In the genomic region with DNA sequence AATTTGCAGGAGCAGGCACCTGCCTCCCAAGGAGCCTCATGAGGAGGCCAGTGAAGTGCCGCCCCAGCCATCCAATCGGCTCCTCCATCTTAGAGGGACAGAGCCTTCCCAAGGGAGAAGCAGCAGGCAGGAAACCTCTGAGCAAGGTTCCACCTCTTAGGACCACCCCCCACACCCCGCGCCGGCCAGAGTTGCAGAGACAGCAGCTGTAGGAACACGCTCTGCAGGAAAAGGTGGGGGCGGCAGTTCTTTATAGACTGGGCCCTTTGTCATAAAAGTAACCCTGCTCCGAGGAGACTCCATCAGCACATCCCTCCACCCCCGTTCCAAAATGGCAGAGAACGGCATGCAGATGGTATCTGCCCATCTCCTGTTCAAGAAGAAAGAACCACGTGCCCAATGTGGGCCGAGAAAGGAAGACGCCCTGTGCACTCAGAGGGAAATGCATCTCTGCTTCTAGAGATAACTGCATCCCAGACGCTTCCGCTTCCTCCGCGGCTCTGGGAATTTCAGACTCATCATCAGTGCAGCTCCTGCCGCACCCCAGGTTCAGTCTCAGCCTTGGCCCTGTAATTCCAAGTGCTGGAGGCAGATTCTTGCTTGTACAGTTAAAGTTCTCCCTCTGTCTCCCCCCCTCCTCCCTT, we compare ENCODE assay signal across 25 cellular contexts.
A peak's percentile ranks its signal among the peaks of the same experiment; 100 is the strongest.
DNase-seq lines count a peak whose midpoint lies in the region; ATAC-seq and TF ChIP-seq lines count a peak whose summit lies in the region.
"Had no signal": no experiment of that assay in that cellular context is flagged by ENCODE, and none has a peak within 500 bp of the region (broad histone marks: within the 10 kb centered on the region; RNA-seq: fewer than 3 reads in every experiment).

No MANE protein-coding gene starts in this region.

- no peak overlapping the region for H2AK5ac ChIP-seq in neuronal stem cell (ENCODE audit: low read depth, low read length)

- peaks cover 10 to 56% (median 40%) of the 10 kb centered on the region in 10 experiments for H3K4me1 ChIP-seq in BLaER1 treated with 17β-estradiol and CSF1 and Interleukin-3, amounts not matched to agents 10 nM and 100 nM
- H3K4me1 ChIP-seq in neuronal stem cell (ENCODE audit: control insufficient read depth in 2 of 2, insufficient read depth in 1 of 2, low read depth in 1 of 2, low read length in 2 of 2) (peaks cover 1 to 4% of the 10 kb centered on the region in 2 donors), gastroesophageal sphincter (no peaks in the 10 kb centered on the region)
- H3K4me1 ChIP-seq: SJSA1 had no signal

- no peak for TF ChIP-seq POLR2A in gastroesophageal sphincter (IDR thresholded peaks at IDR 0.05)

- H3K23ac ChIP-seq in neuronal stem cell (ENCODE audit: low read depth, low read length, poor library complexity): no peak overlapping the region

- no peaks in the 10 kb centered on the region for H3K27me3 ChIP-seq in BLaER1 treated with 17β-estradiol and CSF1 and Interleukin-3, amounts not matched to agents 10 nM and 100 nM
- H3K27me3 ChIP-seq in neuronal stem cell (ENCODE audit: control insufficient read depth in 3 of 3, insufficient read depth in 3 of 3, low read depth in 1 of 3, low read length in 3 of 3) (no peaks in the 10 kb centered on the region), gastroesophageal sphincter (peaks cover 22% of the 10 kb centered on the region)
- H3K27me3 ChIP-seq: MG63, SJSA1 had no signal

- H3K27ac ChIP-seq in BLaER1 treated with 17β-estradiol and CSF1 and Interleukin-3, amounts not matched to agents 10 nM and 100 nM: peak overlapping the region in 6 of 11 experiments; percentile 29 to 87 (median 77); a peak in 11 of 22 replicates
- H3K27ac ChIP-seq in cingulate gyrus (ENCODE audit: low read depth, low read length) (peak overlapping the region; percentile 56), neuronal stem cell (replicated peaks; ENCODE audit: low read length) (no peak overlapping the region), gastroesophageal sphincter (no peak overlapping the region)
- H3K27ac ChIP-seq: SJSA1 had no signal

- no CpG with 5 or more reads among the region's 18 CpGs for WGBS in neuronal stem cell (ENCODE audit: extremely low coverage in 2 of 2, insufficient read length in 2 of 2, insufficient replicate concordance in 1 of 2), 2 donors
- WGBS in gastroesophageal sphincter (ENCODE audit: low coverage in 1 of 2), 2 donors: 47 to 66% methylated on average over 5 to 8 of the region's 18 CpGs

- no peak overlapping the region for H2BK120ac ChIP-seq in neuronal stem cell (ENCODE audit: low read depth, low read length)

- no peak overlapping the region for H4K91ac ChIP-seq in neuronal stem cell (ENCODE audit: low read depth, low read length, poor library complexity)

- H3K4ac ChIP-seq in neuronal stem cell (ENCODE audit: low read length): no peak overlapping the region

- H3K18ac ChIP-seq in neuronal stem cell (ENCODE audit: low read length): peak overlapping the region; percentile 22

- peak; percentile 24 for DNase-seq in Daoy (ENCODE audit: low read depth)
- DNase-seq in neuronal stem cell (ENCODE audit: low spot score): no peak
- no peak for DNase-seq in activated naive CD4-positive, alpha-beta T cell treated with anti-CD3 and anti-CD28 coated beads, Interleukin-2, amount 50 U/mL, for 16 hours
- no peak for DNase-seq in DMS153 treated with DMSO at 0.1 percent for 48 hours (lab: John Stamatoyannopoulos, UW; ENCODE audit: unreplicated experiment)
- DNase-seq: Calu3; CD8-positive, alpha-beta memory T cell; DMS53; GOT3; HCEC 1CT; IMR-90; KG1; MG63; NCI-H1105 treated with DMSO at 0.1 percent for 48 hours; NCI-H146; NCI-H1930; NCI-H2107; NCI-H774; NK-92 treated with Interleukin-12 subunit alpha and Interleukin-12 subunit beta, amount 100 ng/mL, for 24 hours; Right ventricle myocardium superior; RPMI8226 had no signal

- H2BK5ac ChIP-seq in neuronal stem cell (ENCODE audit: low read length): no peak overlapping the region

- peaks cover 0 to 12% (median 9%) of the 10 kb centered on the region in 11 experiments; a peak in 13 of 22 replicates for H3K9me3 ChIP-seq in BLaER1 treated with 17β-estradiol and CSF1 and Interleukin-3, amounts not matched to agents 10 nM and 100 nM (replicated peaks in 1 of 11)
- H3K9me3 ChIP-seq in neuronal stem cell (replicated peaks in 1 of 2; ENCODE audit: control insufficient read depth in 2 of 2, insufficient read depth in 1 of 2, low read depth in 1 of 2, low read length in 2 of 2) (no peaks in the 10 kb centered on the region), gastroesophageal sphincter (peaks cover 0 to 12% (median 0%) of the 10 kb centered on the region in 3 donors)
- H3K9me3 ChIP-seq: MG63, SJSA1 had no signal

- ATAC-seq in gastroesophageal sphincter: no peak
- ATAC-seq: GM12878 had no signal

- peak overlapping the region in 7 of 10 experiments; percentile 2 to 40 (median 36); a peak in 9 of 20 replicates for H3K4me3 ChIP-seq in BLaER1 treated with 17β-estradiol and CSF1 and Interleukin-3, amounts not matched to agents 10 nM and 100 nM
- H3K4me3 ChIP-seq in neuronal stem cell (ENCODE audit: low read length in 2 of 2): no peak overlapping the region
- no peak overlapping the region for H3K4me3 ChIP-seq in gastroesophageal sphincter
- H3K4me3 ChIP-seq: GM12878, MG63, SJSA1 had no signal

- H4K20me1 ChIP-seq in BLaER1 treated with 17β-estradiol and CSF1 and Interleukin-3, amounts not matched to agents 10 nM and 100 nM: no peaks in the 10 kb centered on the region

- peak overlapping the region in 4 of 11 experiments; percentile 52 to 76 (median 60); a peak in 8 of 22 replicates for H3K9ac ChIP-seq in BLaER1 treated with 17β-estradiol and CSF1 and Interleukin-3, amounts not matched to agents 10 nM and 100 nM
- H3K9ac ChIP-seq in neuronal stem cell (ENCODE audit: low read depth, low read length, poor library complexity): no peak overlapping the region

- no peak for TF ChIP-seq CTCF in gastroesophageal sphincter (IDR thresholded peaks at IDR 0.05)

- H3K4me2 ChIP-seq in BLaER1 treated with 17β-estradiol and CSF1 and Interleukin-3, amounts not matched to agents 10 nM and 100 nM: peak overlapping the region; percentile 24 to 89 (median 72)
- H3K4me2 ChIP-seq in neuronal stem cell (ENCODE audit: insufficient read depth, low read length, poor library complexity, severe bottlenecking): no peak overlapping the region

- TF ChIP-seq EP300 in gastroesophageal sphincter (IDR thresholded peaks at IDR 0.05): no peak

- H2AFZ ChIP-seq in neuronal stem cell (ENCODE audit: low read length): no peak overlapping the region

- no peak overlapping the region for H2BK12ac ChIP-seq in neuronal stem cell (ENCODE audit: low read length)

- H2BK15ac ChIP-seq in neuronal stem cell (ENCODE audit: low read length): no peak overlapping the region

- H3K14ac ChIP-seq in neuronal stem cell (ENCODE audit: low read length): no peak overlapping the region

- H3K36me3 ChIP-seq in BLaER1 treated with 17β-estradiol and CSF1 and Interleukin-3, amounts not matched to agents 10 nM and 100 nM: no peaks in the 10 kb centered on the region
- H3K36me3 ChIP-seq in neuronal stem cell (replicated peaks in 1 of 2; ENCODE audit: control insufficient read depth in 2 of 2, insufficient read depth in 2 of 2, low read length in 2 of 2): no peaks in the 10 kb centered on the region
- H3K36me3 ChIP-seq in gastroesophageal sphincter: no peaks in the 10 kb centered on the region
- H3K36me3 ChIP-seq: MG63, SJSA1 had no signal

- H3K79me1 ChIP-seq in neuronal stem cell (ENCODE audit: low read depth, low read length): no peaks in the 10 kb centered on the region

- no peak overlapping the region for H4K8ac ChIP-seq in neuronal stem cell (ENCODE audit: low read depth, low read length)

Comparison
In these comparisons a context has a peak if more than half of its experiments do, and no peak if none do; other contexts are left out.
1. H3K27ac ChIP-seq: peak in BLaER1 treated with 17β-estradiol and CSF1 and Interleukin-3, amounts not matched to agents 10 nM and 100 nM (6 of 11) and cingulate gyrus (single experiment); none in neuronal stem cell (single experiment) and gastroesophageal sphincter (0 of 4).
2. H3K4me3 ChIP-seq: peak in BLaER1 treated with 17β-estradiol and CSF1 and Interleukin-3, amounts not matched to agents 10 nM and 100 nM (7 of 10); none in neuronal stem cell (0 of 2) and gastroesophageal sphincter (0 of 2).